ENCODE assay signal across 1 cellular context in the genomic region with DNA sequence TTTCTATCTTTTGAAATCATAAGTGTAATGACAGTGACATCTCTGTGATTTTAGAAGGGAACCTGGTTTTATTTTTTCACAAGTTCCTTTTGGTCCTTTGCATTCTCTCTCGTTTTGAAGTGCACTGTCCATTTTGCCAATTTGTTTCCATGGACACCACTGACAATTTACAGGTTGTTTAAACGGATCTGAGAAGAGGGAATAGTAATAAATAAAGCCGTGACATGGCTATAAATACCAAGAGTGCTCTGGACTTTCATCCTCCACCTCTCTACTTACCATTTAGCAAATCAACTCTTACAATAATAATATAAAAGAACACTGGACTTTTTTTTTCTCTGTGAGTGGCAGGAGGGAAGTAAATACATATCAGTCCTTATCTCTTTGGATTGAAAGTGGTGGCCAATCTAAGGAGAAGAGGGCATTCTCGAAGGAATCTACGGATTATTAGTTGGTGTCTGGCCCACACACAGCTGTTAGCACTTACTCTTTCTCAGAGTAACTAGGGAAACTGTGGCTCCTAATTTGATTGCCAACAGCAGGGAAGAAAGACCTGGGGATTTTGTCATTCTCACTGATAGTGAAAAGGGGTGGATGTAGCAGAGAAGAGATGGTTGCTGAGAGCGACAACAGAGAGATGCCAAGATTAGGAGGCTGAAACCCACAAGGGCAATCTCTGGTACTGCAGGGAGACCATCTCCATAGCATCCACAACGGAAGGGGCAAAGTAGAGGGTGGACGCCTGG.
TF ChIP-seq lines count a peak whose summit lies in the region.

No MANE protein-coding gene starts in this region.

TF ChIP-seq in GM23338, 12 proteins besides CTCF, POLR2A, EP300 and RAD21 (continued from another document):
- TF ChIP-seq, protein P1, sequence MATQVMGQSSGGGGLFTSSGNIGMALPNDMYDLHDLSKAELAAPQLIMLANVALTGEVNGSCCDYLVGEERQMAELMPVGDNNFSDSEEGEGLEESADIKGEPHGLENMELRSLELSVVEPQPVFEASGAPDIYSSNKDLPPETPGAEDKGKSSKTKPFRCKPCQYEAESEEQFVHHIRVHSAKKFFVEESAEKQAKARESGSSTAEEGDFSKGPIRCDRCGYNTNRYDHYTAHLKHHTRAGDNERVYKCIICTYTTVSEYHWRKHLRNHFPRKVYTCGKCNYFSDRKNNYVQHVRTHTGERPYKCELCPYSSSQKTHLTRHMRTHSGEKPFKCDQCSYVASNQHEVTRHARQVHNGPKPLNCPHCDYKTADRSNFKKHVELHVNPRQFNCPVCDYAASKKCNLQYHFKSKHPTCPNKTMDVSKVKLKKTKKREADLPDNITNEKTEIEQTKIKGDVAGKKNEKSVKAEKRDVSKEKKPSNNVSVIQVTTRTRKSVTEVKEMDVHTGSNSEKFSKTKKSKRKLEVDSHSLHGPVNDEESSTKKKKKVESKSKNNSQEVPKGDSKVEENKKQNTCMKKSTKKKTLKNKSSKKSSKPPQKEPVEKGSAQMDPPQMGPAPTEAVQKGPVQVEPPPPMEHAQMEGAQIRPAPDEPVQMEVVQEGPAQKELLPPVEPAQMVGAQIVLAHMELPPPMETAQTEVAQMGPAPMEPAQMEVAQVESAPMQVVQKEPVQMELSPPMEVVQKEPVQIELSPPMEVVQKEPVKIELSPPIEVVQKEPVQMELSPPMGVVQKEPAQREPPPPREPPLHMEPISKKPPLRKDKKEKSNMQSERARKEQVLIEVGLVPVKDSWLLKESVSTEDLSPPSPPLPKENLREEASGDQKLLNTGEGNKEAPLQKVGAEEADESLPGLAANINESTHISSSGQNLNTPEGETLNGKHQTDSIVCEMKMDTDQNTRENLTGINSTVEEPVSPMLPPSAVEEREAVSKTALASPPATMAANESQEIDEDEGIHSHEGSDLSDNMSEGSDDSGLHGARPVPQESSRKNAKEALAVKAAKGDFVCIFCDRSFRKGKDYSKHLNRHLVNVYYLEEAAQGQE (IDR thresholded peaks at IDR 0.05; ENCODE audit: unreplicated experiment) = no peak
- TF ChIP-seq ETS1 (IDR thresholded peaks at IDR 0.05) = no peak
